ENCODE assay signal across 7 cellular contexts in the genomic region with DNA sequence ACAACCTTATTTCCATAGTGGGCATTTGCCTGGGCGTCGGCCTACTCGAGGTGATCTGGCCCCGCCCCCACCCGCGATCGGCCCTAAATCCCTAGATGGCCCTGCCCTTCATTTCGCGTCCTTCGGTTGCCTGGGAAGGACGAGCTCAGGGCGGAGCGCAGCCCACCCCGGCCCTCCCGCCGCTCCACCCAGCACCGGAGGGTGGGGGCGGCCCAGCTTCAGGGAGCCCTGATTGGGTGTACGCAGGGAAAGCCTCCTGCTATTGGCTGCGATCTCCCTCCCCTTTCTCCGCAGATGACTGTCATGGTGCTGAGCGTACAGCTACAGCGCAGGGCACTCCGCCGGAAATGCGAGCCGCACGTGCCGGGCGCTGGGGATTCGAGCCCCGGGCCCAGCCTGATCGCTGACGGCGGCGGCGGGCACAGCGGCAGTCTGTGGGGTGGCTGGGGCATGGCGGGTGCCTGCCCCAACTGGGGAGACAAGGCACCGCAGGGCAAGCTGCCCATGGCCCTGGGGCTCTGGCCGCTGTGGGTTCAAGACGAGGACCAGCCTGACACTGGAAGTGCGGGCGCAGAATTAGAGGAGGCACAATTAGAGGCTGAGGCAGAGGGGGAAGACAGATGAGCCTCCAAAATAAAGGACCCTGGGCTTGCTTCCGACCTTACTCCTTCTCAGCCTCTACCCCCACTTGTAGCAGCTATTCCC. TPM values are rescaled to one million over a fixed set of nuclear protein-coding genes. Genes with fewer than 3 reads are reported as not detected.
DNase-seq lines count a peak whose midpoint lies in the region; ATAC-seq and TF ChIP-seq lines count a peak whose summit lies in the region.

No MANE protein-coding gene starts in this region.

- H3K23ac ChIP-seq in trophoblast cell (ENCODE audit: low read length), result no peak overlapping the region

- H3K79me1 ChIP-seq in trophoblast cell (ENCODE audit: low read length), result no peaks in the 10 kb centered on the region

- H2BK12ac ChIP-seq in trophoblast cell (ENCODE audit: low read length), result no peak overlapping the region

- H2BK5ac ChIP-seq in trophoblast cell (ENCODE audit: low read depth, low read length, poor library complexity), result no peak overlapping the region

- H3K27ac ChIP-seq in HUES64 (ENCODE audit: low read depth, low read length) (peak overlapping the region; percentile 82; the same call in 1 of the 2 replicates), left ventricle myocardium inferior (replicated peaks) (peak overlapping the region; percentile 88), trophoblast cell (ENCODE audit: low read depth, low read length) (no peak overlapping the region)

- H2AFZ ChIP-seq in trophoblast cell (ENCODE audit: insufficient read depth, low read length, poor library complexity), result no peak overlapping the region

- WGBS in HUES64, result 10% methylated on average over 45 of the region's 45 CpGs
- WGBS in trophoblast cell (ENCODE audit: extremely low coverage, insufficient coverage, insufficient read length), result no CpG with 5 or more reads among the region's 45 CpGs

- no peak overlapping the region for H2AK5ac ChIP-seq in trophoblast cell (ENCODE audit: low read length)

- no peak overlapping the region for H4K91ac ChIP-seq in trophoblast cell (ENCODE audit: low read depth, low read length)

- H3K27me3 ChIP-seq in HUES64 (ENCODE audit: insufficient read depth, low read length) (peaks cover 11% of the 10 kb centered on the region), left ventricle myocardium inferior (ENCODE audit: low read depth) (no peaks in the 10 kb centered on the region), trophoblast cell (ENCODE audit: insufficient read depth, low read length) (no peaks in the 10 kb centered on the region)

- ATAC-seq in GM21528 (IDR thresholded peaks at IDR 0.05; ENCODE audit: low FRiP score, unreplicated experiment), result no peak
- ATAC-seq in GM21786 (IDR thresholded peaks at IDR 0.05; ENCODE audit: unreplicated experiment), result no peak

- H3K9ac ChIP-seq in HUES64 (ENCODE audit: low read depth, low read length) (no peak overlapping the region; the same call in 1 of the 2 replicates), trophoblast cell (ENCODE audit: low read length) (no peak overlapping the region)

- no peak overlapping the region for H3K18ac ChIP-seq in trophoblast cell (ENCODE audit: low read length)

- peak; percentile 92 for DNase-seq in amniotic epithelial cell (ENCODE audit: low read depth)
- DNase-seq in left ventricle myocardium inferior, result peak; percentile 90
- peak; percentile 60 to 74 for DNase-seq in trophoblast cell
- DNase-seq in MV-4-11 (lab: John Stamatoyannopoulos, UW), result no peak

- H3K79me2 ChIP-seq in trophoblast cell (ENCODE audit: control insufficient read depth, insufficient read depth, low read length, poor library complexity), result no peaks in the 10 kb centered on the region

- H3K4me2 ChIP-seq in trophoblast cell (ENCODE audit: low read length), result peak overlapping the region; percentile 53

- intact Hi-C loops in left ventricle myocardium inferior (cut with micrococcal nuclease), result no loop called here

- no peak overlapping the region for H4K8ac ChIP-seq in trophoblast cell (ENCODE audit: low read depth, low read length)

- H3K4me3 ChIP-seq in HUES64 (ENCODE audit: low read length) (peak overlapping the region; percentile 49), left ventricle myocardium inferior (peak overlapping the region; percentile 62), trophoblast cell (ENCODE audit: low read depth, low read length) (no peak overlapping the region)

- H3K9me3 ChIP-seq in HUES64 (ENCODE audit: insufficient read depth, low read depth, low read length) (no peaks in the 10 kb centered on the region), left ventricle myocardium inferior (replicated peaks) (no peaks in the 10 kb centered on the region), trophoblast cell (ENCODE audit: insufficient read depth, low read depth, low read length) (peaks cover 9% of the 10 kb centered on the region)

- H2BK120ac ChIP-seq in trophoblast cell (ENCODE audit: insufficient read depth, low read length, poor library complexity), result no peak overlapping the region

- H3K4me1 ChIP-seq in HUES64 (ENCODE audit: insufficient read depth, low read length) (peaks cover 14% of the 10 kb centered on the region), left ventricle myocardium inferior (peaks cover 29% of the 10 kb centered on the region), trophoblast cell (ENCODE audit: control insufficient read depth in 1 of 2, insufficient read depth in 2 of 2, low read length in 2 of 2) (peaks cover 12 to 15% of the 10 kb centered on the region in 2 experiments)

- H4K12ac ChIP-seq in trophoblast cell (ENCODE audit: low read depth, low read length), result no peak overlapping the region

- H3K36me3 ChIP-seq in HUES64 (ENCODE audit: insufficient read depth, low read length), result peaks cover 41% of the 10 kb centered on the region
- H3K36me3 ChIP-seq in left ventricle myocardium inferior, result peaks cover 38% of the 10 kb centered on the region
- H3K36me3 ChIP-seq in trophoblast cell (ENCODE audit: control insufficient read depth in 1 of 2, insufficient read depth in 2 of 2, low read length in 2 of 2), result peaks cover 42 to 53% of the 10 kb centered on the region in 2 experiments

- H3K4ac ChIP-seq in trophoblast cell (ENCODE audit: low read depth, low read length), result no peak overlapping the region

- H3K14ac ChIP-seq in trophoblast cell (ENCODE audit: low read length), result no peak overlapping the region

- TF ChIP-seq CTCF in left ventricle myocardium inferior (IDR thresholded peaks at IDR 0.05; ENCODE audit: borderline replicate concordance), result no peak

RNA-seq across cellular contexts. Expression of a gene that starts 4.3 kb away (rescaled TPM):
- not detected for polyA plus RNA-seq in HUES64 (2013, experiment 1 of 2)
- polyA plus RNA-seq in HUES64 (2013, experiment 2 of 2), result not detected
- 3.7 TPM for total RNA-seq in left ventricle myocardium inferior
- not detected in 2 replicates for polyA plus RNA-seq in trophoblast cell (2013)

RNA-seq across cellular contexts. Expression of a gene that starts 14.5 kb away (rescaled TPM):
- 0.50 TPM for polyA plus RNA-seq in HUES64 (2013, experiment 1 of 2)
- polyA plus RNA-seq in HUES64 (2013, experiment 2 of 2), result 0.89 TPM
- total RNA-seq in left ventricle myocardium inferior, result 1.1 TPM
- 1.5 and 2.9 TPM in 2 replicates for polyA plus RNA-seq in trophoblast cell (2013)

RNA-seq across cellular contexts. Expression of a gene that starts 22.7 kb away (rescaled TPM):
- polyA plus RNA-seq in HUES64 (2013, experiment 1 of 2), result 122 TPM
- 121 TPM for polyA plus RNA-seq in HUES64 (2013, experiment 2 of 2)
- 44.1 TPM for total RNA-seq in left ventricle myocardium inferior
- 86.5 and 91.1 TPM in 2 replicates for polyA plus RNA-seq in trophoblast cell (2013)

RNA-seq across cellular contexts. Expression of a gene that starts 24.2 kb away (rescaled TPM):
- 1.3 TPM for polyA plus RNA-seq in HUES64 (2013, experiment 1 of 2)
- polyA plus RNA-seq in HUES64 (2013, experiment 2 of 2), result 3.1 TPM
- not detected for total RNA-seq in left ventricle myocardium inferior
- polyA plus RNA-seq in trophoblast cell (2013), result 1.2 and 1.3 TPM in 2 replicates

RNA-seq across cellular contexts. Expression of a gene that starts 48.5 kb away (rescaled TPM):
- polyA plus RNA-seq in HUES64 (2013, experiment 1 of 2), result not detected
- polyA plus RNA-seq in HUES64 (2013, experiment 2 of 2), result not detected
- not detected for total RNA-seq in left ventricle myocardium inferior
- polyA plus RNA-seq in trophoblast cell (2013), result not detected in 2 replicates
